In genomic region chr12:51318846-51319570, GRCh38 we compare ENCODE assay signal across 11 cellular contexts. TPM values are rescaled to one million over a fixed set of nuclear protein-coding genes. Genes with fewer than 3 reads are reported as not detected.
A peak's percentile ranks its signal among the peaks of the same experiment; 100 is the strongest.
DNase-seq lines count a peak whose midpoint lies in the region; ATAC-seq and FAIRE-seq lines count a peak whose summit lies in the region.
"Had no signal": no experiment of that assay in that cellular context is flagged by ENCODE, and none has a peak within 500 bp of the region (broad histone marks: within the 10 kb centered on the region; RNA-seq: fewer than 3 reads in every experiment).

No MANE protein-coding gene starts in this region.

- H3K27ac ChIP-seq in HUES48 (ENCODE audit: low read depth, low read length) = peak overlapping the region; percentile 27
- H3K27ac ChIP-seq in naive thymus-derived CD4-positive, alpha-beta T cell (ENCODE audit: low read depth, low read length) = peak overlapping the region; percentile 95

- FAIRE-seq in GM18507 (lab: Jason Lieb, UNC) = peak; percentile 46
- FAIRE-seq: astrocyte had no signal

- peak; percentile 70 for ATAC-seq in activated CD8-positive, alpha-beta T cell treated with anti-CD3 and anti-CD28 coated beads, Interleukin-2, amount 10 ng/mL, durations not matched to agents 7 days and 5 days
- peak; percentile 90 for ATAC-seq in naive thymus-derived CD4-positive, alpha-beta T cell
- ATAC-seq in GM19452 (IDR thresholded peaks at IDR 0.05; ENCODE audit: unreplicated experiment) (no peak), GM18858 (IDR thresholded peaks at IDR 0.05; ENCODE audit: unreplicated experiment) (no peak)

- H3K4me1 ChIP-seq in HUES48 (ENCODE audit: control insufficient read depth, insufficient read depth, low read length) = peaks cover 29% of the 10 kb centered on the region
- peaks cover 57 to 69% of the 10 kb centered on the region in 2 donors for H3K4me1 ChIP-seq in naive thymus-derived CD4-positive, alpha-beta T cell (ENCODE audit: control insufficient read depth in 2 of 2, insufficient read depth in 2 of 2, low read length in 2 of 2)

- H3K9me3 Mint-ChIP-seq in activated CD8-positive, alpha-beta T cell treated with anti-CD3 and anti-CD28 coated beads, Interleukin-2, amount 10 ng/mL, durations not matched to agents 7 days and 5 days (ENCODE audit: insufficient read depth) = no peaks in the 10 kb centered on the region
- H3K9me3 Mint-ChIP-seq in naive thymus-derived CD4-positive, alpha-beta T cell = no peaks in the 10 kb centered on the region

- H3K27me3 ChIP-seq in HUES48 (ENCODE audit: control insufficient read depth, insufficient read depth, low read length) = no peaks in the 10 kb centered on the region
- H3K27me3 ChIP-seq in naive thymus-derived CD4-positive, alpha-beta T cell (ENCODE audit: control insufficient read depth in 2 of 2, insufficient read depth in 2 of 2, low read length in 2 of 2) = no peaks in the 10 kb centered on the region

- peaks cover 65% of the 10 kb centered on the region for H3K36me3 Mint-ChIP-seq in activated CD8-positive, alpha-beta T cell treated with anti-CD3 and anti-CD28 coated beads, Interleukin-2, amount 10 ng/mL, durations not matched to agents 7 days and 5 days (ENCODE audit: low read depth)
- H3K36me3 Mint-ChIP-seq in naive thymus-derived CD4-positive, alpha-beta T cell = peaks cover 12 to 53% (median 43%) of the 10 kb centered on the region in 5 donors

- DNase-seq in GM18507 (ENCODE audit: extremely low spot score, insufficient read length, low read depth) = no peak
- DNase-seq in activated CD8-positive, alpha-beta T cell treated with anti-CD3 and anti-CD28 coated beads, Interleukin-2, amount 10 ng/mL, durations not matched to agents 7 days and 5 days = peak; percentile 67
- DNase-seq in naive thymus-derived CD4-positive, alpha-beta T cell = peak in 7 of 9 donors; percentile 64 to 80 (median 74)
- DNase-seq in NCI-H446 treated with DMSO at 0.1 percent for 48 hours (lab: John Stamatoyannopoulos, UW) = no peak
- no peak for DNase-seq in germinal center (ENCODE audit: low spot score)
- DNase-seq: NCI-H510A treated with DMSO at 0.1 percent for 48 hours had no signal

- intact Hi-C loops in naive thymus-derived CD4-positive, alpha-beta T cell (cut with micrococcal nuclease) = loop anchor here (1.0 to 5.0 kb wide), 6 partner anchors 10 to 292 kb away; partner anchors contain the start of gene SLC11A2 (in 1 of the 2)

- peak overlapping the region; percentile 89 for H3K27ac Mint-ChIP-seq in activated CD8-positive, alpha-beta T cell treated with anti-CD3 and anti-CD28 coated beads, Interleukin-2, amount 10 ng/mL, durations not matched to agents 7 days and 5 days
- peak overlapping the region; percentile 89 to 99 (median 96) for H3K27ac Mint-ChIP-seq in naive thymus-derived CD4-positive, alpha-beta T cell

- CTCF ChIA-PET in activated CD8-positive, alpha-beta T cell treated with anti-CD3 and anti-CD28 coated beads, Interleukin-2, amount 10 ng/mL, durations not matched to agents 7 days and 5 days (lab: Charles Lee) = interaction anchor here (0.9 to 8.3 kb wide), 5 partner anchors 9 to 50 kb away, joined by 3 to 86 read pairs (median 3); no protein-coding TSS in a partner anchor
- CTCF ChIA-PET in naive thymus-derived CD4-positive, alpha-beta T cell (lab: Charles Lee) = interaction anchor here (0.6 to 7.3 kb wide), 9 partner anchors 9 to 109 kb away, joined by 3 to 88 read pairs (median 3); partner anchors contain the start of gene POU6F1

- H3K4me3 ChIP-seq in HUES48 (ENCODE audit: low read depth, low read length) = no peak overlapping the region
- H3K4me3 ChIP-seq in naive thymus-derived CD4-positive, alpha-beta T cell (ENCODE audit: low read length) = peak overlapping the region; percentile 52

- peaks cover 56% of the 10 kb centered on the region for H3K4me1 Mint-ChIP-seq in activated CD8-positive, alpha-beta T cell treated with anti-CD3 and anti-CD28 coated beads, Interleukin-2, amount 10 ng/mL, durations not matched to agents 7 days and 5 days (ENCODE audit: low read depth)
- peaks cover 50 to 89% (median 65%) of the 10 kb centered on the region in 7 donors for H3K4me1 Mint-ChIP-seq in naive thymus-derived CD4-positive, alpha-beta T cell

- no peaks in the 10 kb centered on the region for H3K27me3 Mint-ChIP-seq in activated CD8-positive, alpha-beta T cell treated with anti-CD3 and anti-CD28 coated beads, Interleukin-2, amount 10 ng/mL, durations not matched to agents 7 days and 5 days (ENCODE audit: low read depth)
- H3K27me3 Mint-ChIP-seq in naive thymus-derived CD4-positive, alpha-beta T cell = no peaks in the 10 kb centered on the region

- POLR2A ChIA-PET in activated CD8-positive, alpha-beta T cell treated with anti-CD3 and anti-CD28 coated beads, Interleukin-2, amount 10 ng/mL, durations not matched to agents 7 days and 5 days (lab: Charles Lee) = interaction anchor here (0.9 to 2.6 kb wide), 4 partner anchors 14 to 80 kb away, joined by 3 to 13 read pairs (median 6); partner anchors contain the start of gene DAZAP2
- POLR2A ChIA-PET in naive thymus-derived CD4-positive, alpha-beta T cell (lab: Charles Lee) = interaction anchor here (0.7 to 23.8 kb wide), 20 partner anchors 8 to 556 kb away, joined by 3 to 320 read pairs (median 4); partner anchors contain the start of genes ATF1, DAZAP2, POU6F1 and SLC11A2

- no peaks in the 10 kb centered on the region for H3K36me3 ChIP-seq in HUES48 (ENCODE audit: control insufficient read depth, insufficient read depth, low read length)
- H3K36me3 ChIP-seq in naive thymus-derived CD4-positive, alpha-beta T cell (ENCODE audit: control insufficient read depth in 2 of 3, insufficient read depth in 3 of 3, low read length in 3 of 3) = peaks cover 0 to 6% (median 5%) of the 10 kb centered on the region in 3 experiments

- H3K9me3 ChIP-seq in HUES48 (ENCODE audit: control insufficient read depth, insufficient read depth, low read length) = no peaks in the 10 kb centered on the region
- no peaks in the 10 kb centered on the region for H3K9me3 ChIP-seq in naive thymus-derived CD4-positive, alpha-beta T cell (ENCODE audit: control insufficient read depth in 2 of 3, low read length in 3 of 3)

- peak overlapping the region; percentile 99 for H3K4me3 Mint-ChIP-seq in activated CD8-positive, alpha-beta T cell treated with anti-CD3 and anti-CD28 coated beads, Interleukin-2, amount 10 ng/mL, durations not matched to agents 7 days and 5 days
- H3K4me3 Mint-ChIP-seq in naive thymus-derived CD4-positive, alpha-beta T cell = peak overlapping the region; percentile 69 to 99 (median 86)

- no peak overlapping the region for H3K9ac ChIP-seq in HUES48 (ENCODE audit: low read depth, low read length)

RNA-seq across cellular contexts. Expression of gene BIN2, which starts 5.0 kb away (rescaled TPM):
- 100 to 1,000 TPM; 158 to 161 TPM for total RNA-seq in activated CD8-positive, alpha-beta T cell treated with anti-CD3 and anti-CD28 coated beads, Interleukin-2, amount 10 ng/mL, durations not matched to agents 7 days and 5 days
- total RNA-seq in naive thymus-derived CD4-positive, alpha-beta T cell = 100 to 1,000 TPM; 159 to 255 (median 249) TPM
- 100 to 1,000 TPM; 198 to 290 TPM for polyA plus RNA-seq in naive thymus-derived CD4-positive, alpha-beta T cell
- total RNA-seq: astrocyte, kidney epithelial cell had no signal

RNA-seq across cellular contexts. Expression of gene CELA1, which starts 27.5 kb away (rescaled TPM):
- total RNA-seq in activated CD8-positive, alpha-beta T cell treated with anti-CD3 and anti-CD28 coated beads, Interleukin-2, amount 10 ng/mL, durations not matched to agents 7 days and 5 days = not detected
- 1 to 10 TPM in 4 of 5 experiments, not detected in 1; 1.1 to 2.1 (median 1.4) TPM for total RNA-seq in naive thymus-derived CD4-positive, alpha-beta T cell
- 1 to 10 TPM; 3.8 to 9.2 TPM for polyA plus RNA-seq in naive thymus-derived CD4-positive, alpha-beta T cell
- total RNA-seq: astrocyte, kidney epithelial cell had no signal

RNA-seq across cellular contexts. Expression of gene SMAGP, which starts 48.8 kb away (rescaled TPM):
- total RNA-seq in activated CD8-positive, alpha-beta T cell treated with anti-CD3 and anti-CD28 coated beads, Interleukin-2, amount 10 ng/mL, durations not matched to agents 7 days and 5 days = 1 to 10 TPM; 4.3 to 4.7 TPM
- total RNA-seq in naive thymus-derived CD4-positive, alpha-beta T cell = 1 to 10 TPM; 1.5 to 7.4 (median 4.2) TPM
- 10 to 100 TPM; 10.6 to 16.2 TPM for polyA plus RNA-seq in naive thymus-derived CD4-positive, alpha-beta T cell

Comparison
In these comparisons a context has a peak if more than half of its experiments do, and no peak if none do; other contexts are left out.
1. DNase-seq: peak in activated CD8-positive, alpha-beta T cell treated with anti-CD3 and anti-CD28 coated beads, Interleukin-2, amount 10 ng/mL, durations not matched to agents 7 days and 5 days (single experiment) and naive thymus-derived CD4-positive, alpha-beta T cell (7 of 9); none in GM18507 (single experiment), NCI-H446 treated with DMSO at 0.1 percent for 48 hours (single experiment) and germinal center (single experiment).
2. ATAC-seq: peak in activated CD8-positive, alpha-beta T cell treated with anti-CD3 and anti-CD28 coated beads, Interleukin-2, amount 10 ng/mL, durations not matched to agents 7 days and 5 days (single experiment) and naive thymus-derived CD4-positive, alpha-beta T cell (single experiment); none in GM19452 (single experiment) and GM18858 (single experiment).